In the genomic region with DNA sequence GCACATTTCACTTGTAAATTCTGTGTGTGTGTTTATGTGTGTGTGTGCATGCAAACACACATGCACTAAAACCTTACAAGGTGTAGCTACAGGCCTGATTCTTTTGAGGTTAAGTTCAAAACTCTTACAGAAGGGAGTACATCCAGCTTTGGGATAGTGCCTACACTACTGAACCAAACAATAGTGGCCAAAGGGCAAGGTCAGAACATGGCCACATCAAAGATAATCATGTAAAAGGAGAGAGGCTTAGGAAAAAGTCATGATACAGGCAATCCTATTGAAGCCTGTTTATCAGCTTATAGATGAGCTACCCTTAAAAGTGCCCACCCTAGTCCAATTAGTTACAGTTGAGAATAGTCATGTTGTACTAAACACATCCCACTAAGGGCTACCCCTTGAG, we compare ENCODE assay signal across 19 cellular contexts.
"Had no signal": no experiment of that assay in that cellular context is flagged by ENCODE, and none has a peak within 500 bp of the region (broad histone marks: within the 10 kb centered on the region; RNA-seq: fewer than 3 reads in every experiment).

No MANE protein-coding gene starts in this region.

- H3K4me3 Mint-ChIP-seq: IgD-negative memory B cell had no signal

- H3K36me3 Mint-ChIP-seq: IgD-negative memory B cell had no signal

- DNase-seq: Kasumi-1, MM.1S, NCI-H1092 treated with DMSO at 0.1 percent for 48 hours, NCI-H1436, NCI-H187, NCI-H2029, NCI-H2081 treated with DMSO at 0.1 percent for 48 hours, NCI-H2171, NCI-H226, NCI-H446, NCI-H510A, NCI-H524 treated with DMSO at 0.1 percent for 48 hours, NCI-H69, NCI-H774, SHP77 had no signal

- H3K4me3 ChIP-seq: K562 had no signal

- H3K27me3 Mint-ChIP-seq: IgD-negative memory B cell had no signal

- H3K27ac Mint-ChIP-seq: IgD-negative memory B cell had no signal

- H3K9ac ChIP-seq: KMS-11 had no signal

- H3K27ac ChIP-seq: KMS-11, RWPE1 had no signal

- H3K4me1 Mint-ChIP-seq: IgD-negative memory B cell had no signal

- H3K4me2 ChIP-seq: KMS-11 had no signal
